Comparison of ENCODE assay signal across 1 cellular context in the genomic region with DNA sequence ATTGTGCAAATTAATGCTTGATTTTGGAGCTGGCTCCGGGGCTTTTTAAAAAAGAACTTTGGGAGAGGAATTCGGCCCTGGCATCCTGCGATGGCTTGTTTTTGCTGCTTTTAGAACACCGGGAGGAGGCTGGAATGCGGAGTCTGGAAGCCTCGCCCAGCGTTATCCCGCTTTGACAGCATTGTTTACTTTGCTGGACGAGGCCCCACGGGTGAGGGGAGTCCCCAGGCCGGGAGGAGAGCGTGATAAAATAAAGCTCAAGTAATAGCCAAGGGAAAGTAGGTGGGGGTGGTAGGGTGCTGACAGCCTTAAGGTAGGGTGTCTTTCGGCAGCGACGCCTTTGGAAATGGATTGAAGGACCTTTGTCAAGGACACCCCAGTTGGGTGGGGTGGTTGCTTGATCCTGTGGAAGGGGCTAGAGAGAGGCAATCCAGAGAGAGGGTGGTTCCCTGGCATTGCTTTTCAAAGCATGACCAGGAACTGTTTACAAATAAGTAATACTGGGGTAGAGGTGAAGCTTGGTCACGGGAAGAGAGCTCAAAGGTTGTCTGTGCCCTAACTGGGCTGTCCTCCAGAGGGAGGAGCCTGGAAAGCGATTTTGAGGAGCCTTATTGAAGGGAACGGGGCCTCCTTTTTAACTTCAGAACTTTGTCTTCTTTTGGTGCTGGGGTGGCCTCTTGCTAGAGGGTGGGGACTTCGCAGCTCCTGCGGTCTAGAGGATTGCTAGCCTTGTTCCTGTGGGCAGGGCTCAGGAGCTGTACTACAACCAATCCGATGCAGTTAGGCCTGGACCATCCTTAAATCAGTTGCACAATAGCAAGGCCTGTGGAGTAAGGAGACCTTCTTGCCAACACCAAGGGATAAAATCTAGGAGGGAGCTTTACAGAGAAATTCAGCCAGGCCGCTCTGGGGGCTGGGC.
TF ChIP-seq lines count a peak whose summit lies in the region.

No MANE protein-coding gene starts in this region.

TF ChIP-seq in HepG2, 621 proteins besides CTCF, POLR2A, EP300 and RAD21 (continued from another document and continues in another):
- TF ChIP-seq NFE2L1 (CRISPR knock-in tag; IDR thresholded peaks at IDR 0.05; ENCODE audit: borderline replicate concordance) (no peak), KLF11 (CRISPR knock-in tag; IDR thresholded peaks at IDR 0.05) (no peak), ZNF441 (CRISPR knock-in tag; IDR thresholded peaks at IDR 0.05; ENCODE audit: borderline replicate concordance) (peak; percentile 94), CHCHD3 (CRISPR knock-in tag; IDR thresholded peaks at IDR 0.05) (no peak), AFF4 (CRISPR knock-in tag; IDR thresholded peaks at IDR 0.05) (no peak), ZNF501 (CRISPR knock-in tag; IDR thresholded peaks at IDR 0.05) (no peak), SP2 (CRISPR knock-in tag; IDR thresholded peaks at IDR 0.05) (no peak), ZNF331 (CRISPR knock-in tag; IDR thresholded peaks at IDR 0.05) (no peak), ZNF646 (CRISPR knock-in tag; IDR thresholded peaks at IDR 0.05) (no peak), SIX1 (CRISPR knock-in tag; IDR thresholded peaks at IDR 0.05; ENCODE audit: borderline replicate concordance) (no peak), SP4 (CRISPR knock-in tag; IDR thresholded peaks at IDR 0.05) (no peak), CBX1 (IDR thresholded peaks at IDR 0.05; ENCODE audit: low read depth) (no peak), LBX2 (CRISPR knock-in tag; IDR thresholded peaks at IDR 0.05; ENCODE audit: borderline replicate concordance) (no peak), ZNF589 (CRISPR knock-in tag; conservative IDR thresholded peaks at IDR 0.05) (no peak), ADNP (CRISPR knock-in tag; IDR thresholded peaks at IDR 0.05) (no peak), ZNF768 (CRISPR knock-in tag; IDR thresholded peaks at IDR 0.05) (no peak), ZNF761 (CRISPR knock-in tag; conservative IDR thresholded peaks at IDR 0.05) (no peak), ATF7-NPFF (CRISPR knock-in tag; IDR thresholded peaks at IDR 0.05; ENCODE audit: low read depth) (no peak), MAFK (conservative IDR thresholded peaks at IDR 0.05 in 1 of 2, IDR thresholded peaks at IDR 0.05 in 1 of 2; ENCODE audit: low read length in 2 of 2) (no peak), SAFB2 (CRISPR knock-in tag; IDR thresholded peaks at IDR 0.05; ENCODE audit: borderline replicate concordance, low read depth) (no peak), ZBTB8A (CRISPR knock-in tag; IDR thresholded peaks at IDR 0.05; ENCODE audit: borderline replicate concordance, low read depth) (no peak), PATZ1 (CRISPR knock-in tag; IDR thresholded peaks at IDR 0.05) (peak; percentile 49), ZNF367 (CRISPR knock-in tag; IDR thresholded peaks at IDR 0.05; ENCODE audit: borderline replicate concordance) (no peak), ZSCAN9 (CRISPR knock-in tag; IDR thresholded peaks at IDR 0.05; ENCODE audit: borderline replicate concordance) (no peak), HNRNPH1 (optimal IDR thresholded peaks at IDR 0.05; ENCODE audit: low read depth, low read length) (no peak), TEF (CRISPR knock-in tag; IDR thresholded peaks at IDR 0.05) (no peak), ZNF317 (CRISPR knock-in tag; IDR thresholded peaks at IDR 0.05) (no peak), MBD4 (IDR thresholded peaks at IDR 0.05; ENCODE audit: borderline replicate concordance, low read length) (no peak), CBX2 (IDR thresholded peaks at IDR 0.05; ENCODE audit: low read depth, low read length) (no peak), CBX2 (CRISPR knock-in tag; IDR thresholded peaks at IDR 0.05; ENCODE audit: low read depth) (no peak), ZNF430 (CRISPR knock-in tag; IDR thresholded peaks at IDR 0.05) (no peak), ZMYM3 (CRISPR knock-in tag; IDR thresholded peaks at IDR 0.05) (no peak), HNF1B (CRISPR knock-in tag; IDR thresholded peaks at IDR 0.05) (0 out of 2 replicates have a peak, but pooled peaks have one; percentile 28), ATF7 (IDR thresholded peaks at IDR 0.05) (no peak), ATF7 (CRISPR knock-in tag; IDR thresholded peaks at IDR 0.05) (no peak), ZNF749 (CRISPR knock-in tag; IDR thresholded peaks at IDR 0.05; ENCODE audit: borderline replicate concordance) (no peak), ZFP62 (CRISPR knock-in tag; IDR thresholded peaks at IDR 0.05) (no peak), HMGA1 (CRISPR knock-in tag; conservative IDR thresholded peaks at IDR 0.05) (no peak), ZNF841 (CRISPR knock-in tag; IDR thresholded peaks at IDR 0.05; ENCODE audit: borderline replicate concordance) (no peak), ZNF256 (CRISPR knock-in tag; conservative IDR thresholded peaks at IDR 0.05) (no peak), ARNT2 (CRISPR knock-in tag; IDR thresholded peaks at IDR 0.05; ENCODE audit: low read depth) (no peak), ZNF550 (CRISPR knock-in tag; IDR thresholded peaks at IDR 0.05; ENCODE audit: borderline replicate concordance) (no peak), ZSCAN12 (CRISPR knock-in tag; IDR thresholded peaks at IDR 0.05) (no peak), NFYB (CRISPR knock-in tag; IDR thresholded peaks at IDR 0.05) (peak; percentile 36; the same call in 1 of the 2 replicates), ZNF232 (CRISPR knock-in tag; IDR thresholded peaks at IDR 0.05; ENCODE audit: borderline replicate concordance) (no peak)
- TF ChIP-seq, protein P1, sequence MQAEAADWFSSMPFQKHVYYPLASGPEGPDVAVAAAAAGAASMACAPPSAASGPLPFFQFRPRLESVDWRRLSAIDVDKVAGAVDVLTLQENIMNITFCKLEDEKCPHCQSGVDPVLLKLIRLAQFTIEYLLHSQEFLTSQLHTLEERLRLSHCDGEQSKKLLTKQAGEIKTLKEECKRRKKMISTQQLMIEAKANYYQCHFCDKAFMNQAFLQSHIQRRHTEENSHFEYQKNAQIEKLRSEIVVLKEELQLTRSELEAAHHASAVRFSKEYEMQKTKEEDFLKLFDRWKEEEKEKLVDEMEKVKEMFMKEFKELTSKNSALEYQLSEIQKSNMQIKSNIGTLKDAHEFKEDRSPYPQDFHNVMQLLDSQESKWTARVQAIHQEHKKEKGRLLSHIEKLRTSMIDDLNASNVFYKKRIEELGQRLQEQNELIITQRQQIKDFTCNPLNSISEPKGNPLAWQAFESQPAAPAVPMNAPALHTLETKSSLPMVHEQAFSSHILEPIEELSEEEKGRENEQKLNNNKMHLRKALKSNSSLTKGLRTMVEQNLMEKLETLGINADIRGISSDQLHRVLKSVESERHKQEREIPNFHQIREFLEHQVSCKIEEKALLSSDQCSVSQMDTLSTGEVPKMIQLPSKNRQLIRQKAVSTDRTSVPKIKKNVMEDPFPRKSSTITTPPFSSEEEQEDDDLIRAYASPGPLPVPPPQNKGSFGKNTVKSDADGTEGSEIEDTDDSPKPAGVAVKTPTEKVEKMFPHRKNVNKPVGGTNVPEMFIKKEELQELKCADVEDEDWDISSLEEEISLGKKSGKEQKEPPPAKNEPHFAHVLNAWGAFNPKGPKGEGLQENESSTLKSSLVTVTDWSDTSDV (CRISPR knock-in tag; IDR thresholded peaks at IDR 0.05): no peak
